1 cellular context compared by ENCODE assay signal in the genomic region with DNA sequence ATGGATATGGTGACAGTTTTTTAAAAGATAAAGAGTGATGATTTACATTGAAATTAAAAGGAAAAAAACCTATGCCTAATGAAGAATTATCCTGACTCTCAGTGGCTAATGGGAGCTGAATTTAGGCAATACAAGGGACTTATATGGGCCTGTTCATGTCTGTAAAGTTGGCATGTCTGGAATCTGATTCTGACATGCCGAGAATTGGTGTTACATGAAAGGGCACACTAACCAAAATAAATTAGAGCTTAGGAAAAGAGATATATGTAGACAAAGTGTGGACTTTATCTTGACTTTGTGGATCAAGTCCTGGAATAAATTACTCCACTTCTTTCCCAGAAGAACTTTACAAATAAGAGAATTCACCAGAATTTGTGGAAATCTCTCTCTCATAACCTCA.
TF ChIP-seq lines count a peak whose summit lies in the region.

No MANE protein-coding gene starts in this region.

TF ChIP-seq in WTC11, 78 proteins besides CTCF, POLR2A, EP300 and RAD21 (continued from another document):
- TF ChIP-seq, protein P1, sequence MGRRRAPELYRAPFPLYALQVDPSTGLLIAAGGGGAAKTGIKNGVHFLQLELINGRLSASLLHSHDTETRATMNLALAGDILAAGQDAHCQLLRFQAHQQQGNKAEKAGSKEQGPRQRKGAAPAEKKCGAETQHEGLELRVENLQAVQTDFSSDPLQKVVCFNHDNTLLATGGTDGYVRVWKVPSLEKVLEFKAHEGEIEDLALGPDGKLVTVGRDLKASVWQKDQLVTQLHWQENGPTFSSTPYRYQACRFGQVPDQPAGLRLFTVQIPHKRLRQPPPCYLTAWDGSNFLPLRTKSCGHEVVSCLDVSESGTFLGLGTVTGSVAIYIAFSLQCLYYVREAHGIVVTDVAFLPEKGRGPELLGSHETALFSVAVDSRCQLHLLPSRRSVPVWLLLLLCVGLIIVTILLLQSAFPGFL (CRISPR knock-in tag; IDR thresholded peaks at IDR 0.05; ENCODE audit: borderline replicate concordance) = no peak
- no peak for TF ChIP-seq ATF1 (CRISPR knock-in tag; IDR thresholded peaks at IDR 0.05)
- TF ChIP-seq, protein P2, sequence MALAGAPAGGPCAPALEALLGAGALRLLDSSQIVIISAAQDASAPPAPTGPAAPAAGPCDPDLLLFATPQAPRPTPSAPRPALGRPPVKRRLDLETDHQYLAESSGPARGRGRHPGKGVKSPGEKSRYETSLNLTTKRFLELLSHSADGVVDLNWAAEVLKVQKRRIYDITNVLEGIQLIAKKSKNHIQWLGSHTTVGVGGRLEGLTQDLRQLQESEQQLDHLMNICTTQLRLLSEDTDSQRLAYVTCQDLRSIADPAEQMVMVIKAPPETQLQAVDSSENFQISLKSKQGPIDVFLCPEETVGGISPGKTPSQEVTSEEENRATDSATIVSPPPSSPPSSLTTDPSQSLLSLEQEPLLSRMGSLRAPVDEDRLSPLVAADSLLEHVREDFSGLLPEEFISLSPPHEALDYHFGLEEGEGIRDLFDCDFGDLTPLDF (CRISPR knock-in tag; IDR thresholded peaks at IDR 0.05) = no peak
- TF ChIP-seq PRRX2 (CRISPR knock-in tag; IDR thresholded peaks at IDR 0.05) = no peak
- no peak for TF ChIP-seq GRHL2 (CRISPR knock-in tag; IDR thresholded peaks at IDR 0.05; ENCODE audit: insufficient replicate concordance, severe bottlenecking)
- TF ChIP-seq, protein P3, sequence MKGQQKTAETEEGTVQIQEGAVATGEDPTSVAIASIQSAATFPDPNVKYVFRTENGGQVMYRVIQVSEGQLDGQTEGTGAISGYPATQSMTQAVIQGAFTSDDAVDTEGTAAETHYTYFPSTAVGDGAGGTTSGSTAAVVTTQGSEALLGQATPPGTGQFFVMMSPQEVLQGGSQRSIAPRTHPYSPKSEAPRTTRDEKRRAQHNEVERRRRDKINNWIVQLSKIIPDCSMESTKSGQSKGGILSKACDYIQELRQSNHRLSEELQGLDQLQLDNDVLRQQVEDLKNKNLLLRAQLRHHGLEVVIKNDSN (CRISPR knock-in tag; IDR thresholded peaks at IDR 0.05) = no peak
- no peak for TF ChIP-seq FOXP1 (CRISPR knock-in tag; IDR thresholded peaks at IDR 0.05; ENCODE audit: borderline replicate concordance)
